Comparison of ENCODE assay signal across 9 cellular contexts in the genomic region with DNA sequence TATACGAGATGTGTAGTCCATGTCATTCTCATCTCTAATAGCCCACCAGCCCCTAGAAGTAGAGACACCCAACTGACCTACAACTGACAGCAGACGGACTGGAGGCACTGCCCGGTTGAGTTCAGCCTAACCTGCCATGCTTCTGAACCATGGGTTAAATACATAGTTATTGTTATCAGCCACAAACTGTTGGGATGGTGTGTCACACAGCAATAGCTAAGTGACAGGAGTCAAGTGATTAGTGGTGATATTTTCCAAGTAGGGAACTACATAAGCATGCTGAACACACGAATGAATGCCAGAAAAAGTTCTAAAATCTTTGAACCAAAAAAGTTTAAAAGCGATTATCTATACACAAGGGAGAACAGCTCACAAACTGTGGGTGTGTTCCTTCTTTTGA.
"Had no signal": no experiment of that assay in that cellular context is flagged by ENCODE, and none has a peak within 500 bp of the region (broad histone marks: within the 10 kb centered on the region; RNA-seq: fewer than 3 reads in every experiment).

No MANE protein-coding gene starts in this region.

- H3K27ac ChIP-seq: GM23248, KMS-11 had no signal

- H2AFZ ChIP-seq: GM23248 had no signal

- H3K4me2 ChIP-seq: KMS-11 had no signal

- H3K4me3 ChIP-seq: GM23248, HAP-1 had no signal

- H3K4me1 ChIP-seq: HAP-1 had no signal

- DNase-seq: GM23248, GOT3, H7, IMR-90, KBM-7 had no signal

- FAIRE-seq: HTR-8/SVneo had no signal

- H3K9me3 ChIP-seq: HAP-1 had no signal

- ATAC-seq: HCT116 had no signal

- H3K36me3 ChIP-seq: HAP-1 had no signal

- H3K9ac ChIP-seq: GM23248, KMS-11 had no signal
